Comparison of ENCODE assay signal across 28 cellular contexts in genomic region chr1:193786996-193787546, GRCh38.
"Had no signal": no experiment of that assay in that cellular context is flagged by ENCODE, and none has a peak within 500 bp of the region (broad histone marks: within the 10 kb centered on the region; RNA-seq: fewer than 3 reads in every experiment).

No MANE protein-coding gene starts in this region.

- H3K27me3 Mint-ChIP-seq: activated CD4-positive, alpha-beta T cell treated with anti-CD3 and anti-CD28 coated beads, Interleukin-2, amount 10 ng/mL, durations not matched to agents 7 days and 5 days; activated CD8-positive, alpha-beta memory T cell treated with anti-CD3 and anti-CD28 coated beads, Interleukin-2, amount 10 ng/mL, durations not matched to agents 7 days and 5 days; activated CD8-positive, alpha-beta T cell treated with anti-CD3 and anti-CD28 coated beads for 36 hours; activated naive CD8-positive, alpha-beta T cell treated with anti-CD3 and anti-CD28 coated beads, Interleukin-2, amount 50 U/mL, for 24 hours; brain had no signal

- H3K4me3 ChIP-seq: esophagus muscularis mucosa, lung, ovary, right lobe of liver, smooth muscle cell, uterus had no signal

- H3K36me3 ChIP-seq: esophagus muscularis mucosa, neutrophil, ovary, right lobe of liver, uterus had no signal

- H3K9me3 ChIP-seq: esophagus muscularis mucosa, neutrophil, ovary, right lobe of liver, uterus had no signal

- H3K4me1 ChIP-seq: right lobe of liver, uterus had no signal

- H3K27ac Mint-ChIP-seq: activated CD4-positive, alpha-beta T cell treated with anti-CD3 and anti-CD28 coated beads, Interleukin-2, amount 10 ng/mL, durations not matched to agents 7 days and 5 days; activated CD8-positive, alpha-beta memory T cell treated with anti-CD3 and anti-CD28 coated beads, Interleukin-2, amount 10 ng/mL, durations not matched to agents 7 days and 5 days; activated CD8-positive, alpha-beta T cell treated with anti-CD3 and anti-CD28 coated beads for 36 hours; activated naive CD8-positive, alpha-beta T cell treated with anti-CD3 and anti-CD28 coated beads, Interleukin-2, amount 50 U/mL, for 24 hours; brain; stimulated activated naive B cell treated with anti-CD40 and anti-IgM and Interleukin-4, amounts not matched to agents 10 μg/mL and 1 μg/mL and 100 μg/mL, for 72 hours had no signal

- H3K27me3 ChIP-seq: esophagus muscularis mucosa, neutrophil, ovary, right lobe of liver, uterus had no signal

- H3K9me3 Mint-ChIP-seq: activated CD4-positive, alpha-beta T cell treated with anti-CD3 and anti-CD28 coated beads, Interleukin-2, amount 10 ng/mL, durations not matched to agents 7 days and 5 days; activated CD8-positive, alpha-beta T cell treated with anti-CD3 and anti-CD28 coated beads for 36 hours; activated naive CD8-positive, alpha-beta T cell treated with anti-CD3 and anti-CD28 coated beads, Interleukin-2, amount 50 U/mL, for 24 hours; nephron; stimulated activated naive B cell treated with anti-CD40 and anti-IgM and Interleukin-4, amounts not matched to agents 10 μg/mL and 1 μg/mL and 100 μg/mL, for 72 hours had no signal

- DNase-seq: activated CD4-positive, alpha-beta T cell treated with anti-CD3 and anti-CD28 coated beads, Interleukin-2, amount 10 ng/mL, durations not matched to agents 7 days and 5 days; activated CD8-positive, alpha-beta memory T cell treated with anti-CD3 and anti-CD28 coated beads, Interleukin-2, amount 10 ng/mL, durations not matched to agents 7 days and 5 days; activated CD8-positive, alpha-beta T cell treated with anti-CD3 and anti-CD28 coated beads for 36 hours; activated gamma-delta T cell; activated naive CD4-positive, alpha-beta T cell treated with anti-CD3 and anti-CD28 coated beads, Interleukin-2, amount 50 U/mL, for 16 hours; activated naive CD8-positive, alpha-beta T cell treated with anti-CD3 and anti-CD28 coated beads, Interleukin-2, amount 50 U/mL, for 24 hours; activated T-cell treated with anti-CD3 and anti-CD28 coated beads for 4 hours; anterior cingulate cortex; caudate nucleus; effector memory CD4-positive, alpha-beta T cell; islet precursor cell; left cardiac atrium; ovary; right lobe of liver; stimulated activated CD4-positive, alpha-beta T cell treated with anti-CD3 and anti-CD28 coated beads, Interleukin-15, amount 100 ng/mL, for 24 hours; stimulated activated CD8-positive, alpha-beta memory T cell treated with anti-CD3 and anti-CD28 coated beads, Interleukin-4, amount 100 ng/mL, for 48 hours; stimulated activated naive B cell treated with anti-CD40 and anti-IgM and Interleukin-4, amounts not matched to agents 10 μg/mL and 1 μg/mL and 100 μg/mL, for 72 hours; trophoblast cell; uterus had no signal

- H3K27ac ChIP-seq: esophagus muscularis mucosa, neutrophil, ovary, right lobe of liver, uterus had no signal

- ATAC-seq: activated CD4-positive, CD25-positive, alpha-beta regulatory T cell treated with anti-CD3 and anti-CD28 coated beads, Interleukin-2, amount 50 U/mL, for 24 hours; activated CD8-positive, alpha-beta memory T cell treated with anti-CD3 and anti-CD28 coated beads, Interleukin-2, amount 10 ng/mL, durations not matched to agents 7 days and 5 days; activated CD8-positive, alpha-beta T cell treated with anti-CD3 and anti-CD28 coated beads for 36 hours; activated naive CD8-positive, alpha-beta T cell treated with anti-CD3 and anti-CD28 coated beads, Interleukin-2, amount 50 U/mL, for 24 hours; left cardiac atrium; right lobe of liver; stimulated activated naive B cell treated with anti-CD40 and anti-IgM and Interleukin-4, amounts not matched to agents 10 μg/mL and 1 μg/mL and 100 μg/mL, for 72 hours had no signal

- H3K36me3 Mint-ChIP-seq: activated CD8-positive, alpha-beta memory T cell treated with anti-CD3 and anti-CD28 coated beads, Interleukin-2, amount 10 ng/mL, durations not matched to agents 7 days and 5 days; brain; stimulated activated naive B cell treated with anti-CD40 and anti-IgM and Interleukin-4, amounts not matched to agents 10 μg/mL and 1 μg/mL and 100 μg/mL, for 72 hours had no signal

- FAIRE-seq: endothelial cell of umbilical vein, frontal cortex had no signal

- H3K4me1 Mint-ChIP-seq: activated CD4-positive, alpha-beta T cell treated with anti-CD3 and anti-CD28 coated beads, Interleukin-2, amount 10 ng/mL, durations not matched to agents 7 days and 5 days; activated CD8-positive, alpha-beta memory T cell treated with anti-CD3 and anti-CD28 coated beads, Interleukin-2, amount 10 ng/mL, durations not matched to agents 7 days and 5 days; activated naive CD8-positive, alpha-beta T cell treated with anti-CD3 and anti-CD28 coated beads, Interleukin-2, amount 50 U/mL, for 24 hours; nephron; stimulated activated naive B cell treated with anti-CD40 and anti-IgM and Interleukin-4, amounts not matched to agents 10 μg/mL and 1 μg/mL and 100 μg/mL, for 72 hours had no signal

- H3K4me2 ChIP-seq: smooth muscle cell had no signal

- H3K4me3 Mint-ChIP-seq: activated CD4-positive, alpha-beta T cell treated with anti-CD3 and anti-CD28 coated beads, Interleukin-2, amount 10 ng/mL, durations not matched to agents 7 days and 5 days; activated CD8-positive, alpha-beta memory T cell treated with anti-CD3 and anti-CD28 coated beads, Interleukin-2, amount 10 ng/mL, durations not matched to agents 7 days and 5 days; activated CD8-positive, alpha-beta T cell treated with anti-CD3 and anti-CD28 coated beads for 36 hours; activated naive CD8-positive, alpha-beta T cell treated with anti-CD3 and anti-CD28 coated beads, Interleukin-2, amount 50 U/mL, for 24 hours; brain; nephron; stimulated activated naive B cell treated with anti-CD40 and anti-IgM and Interleukin-4, amounts not matched to agents 10 μg/mL and 1 μg/mL and 100 μg/mL, for 72 hours had no signal
